In the genomic region with DNA sequence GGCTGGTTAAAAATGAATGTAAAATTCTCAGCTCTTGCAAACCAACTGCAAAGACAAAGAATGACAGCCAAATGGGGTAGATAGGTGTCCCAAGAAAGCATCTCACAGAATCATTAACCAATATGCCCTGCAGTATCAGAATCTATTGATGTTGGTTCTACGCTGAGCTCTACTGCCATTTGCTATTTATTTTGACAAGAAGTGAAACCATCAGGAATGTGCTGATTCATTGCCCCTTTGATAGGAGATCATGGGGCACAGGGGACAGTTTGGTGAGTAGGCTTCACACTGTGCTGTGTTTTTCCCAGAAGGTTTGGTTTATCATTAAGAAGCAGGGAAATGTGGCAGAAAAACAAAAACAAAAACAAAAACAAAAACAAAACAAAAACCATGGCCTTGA, we compare ENCODE assay signal across 19 cellular contexts. TPM values are rescaled to one million over a fixed set of nuclear protein-coding genes. Genes with fewer than 3 reads are reported as not detected.
DNase-seq lines count a peak whose midpoint lies in the region; ATAC-seq, FAIRE-seq and TF ChIP-seq lines count a peak whose summit lies in the region.
"Had no signal": no experiment of that assay in that cellular context is flagged by ENCODE, and none has a peak within 500 bp of the region (broad histone marks: within the 10 kb centered on the region; RNA-seq: fewer than 3 reads in every experiment).

No MANE protein-coding gene starts in this region.

- intact Hi-C loops in natural killer cell (cut with micrococcal nuclease), result no loop called here

- peak; percentile 13 for FAIRE-seq in urothelium cell line (lab: Jason Lieb, UNC)

- CTCF ChIA-PET in activated CD4-positive, alpha-beta T cell treated with anti-CD3 and anti-CD28 coated beads, Interleukin-2, amount 10 ng/mL, durations not matched to agents 7 days and 5 days (lab: Charles Lee), result no interaction called here

- POLR2A ChIA-PET in activated CD4-positive, alpha-beta T cell treated with anti-CD3 and anti-CD28 coated beads, Interleukin-2, amount 10 ng/mL, durations not matched to agents 7 days and 5 days (lab: Charles Lee), result no interaction called here

- TF ChIP-seq CTCF in natural killer cell (IDR thresholded peaks at IDR 0.05) (no peak), HFFc6 (IDR thresholded peaks at IDR 0.05) (no peak)

- H3K4me1 Mint-ChIP-seq in activated CD4-positive, alpha-beta T cell treated with anti-CD3 and anti-CD28 coated beads, Interleukin-2, amount 10 ng/mL, durations not matched to agents 7 days and 5 days, result no peaks in the 10 kb centered on the region
- H3K4me1 Mint-ChIP-seq in natural killer cell (no peaks in the 10 kb centered on the region), HFFc6 (ENCODE audit: low read depth) (no peaks in the 10 kb centered on the region)

- H3K27ac Mint-ChIP-seq in activated CD4-positive, alpha-beta T cell treated with anti-CD3 and anti-CD28 coated beads, Interleukin-2, amount 10 ng/mL, durations not matched to agents 7 days and 5 days, result no peak overlapping the region
- H3K27ac Mint-ChIP-seq in natural killer cell, result no peak overlapping the region
- no peak overlapping the region for H3K27ac Mint-ChIP-seq in HFFc6
- H3K27ac Mint-ChIP-seq: CD4-positive, alpha-beta T cell had no signal

- H3K9me3 Mint-ChIP-seq in activated CD4-positive, alpha-beta T cell treated with anti-CD3 and anti-CD28 coated beads, Interleukin-2, amount 10 ng/mL, durations not matched to agents 7 days and 5 days, result peaks cover 2% of the 10 kb centered on the region
- H3K9me3 Mint-ChIP-seq in natural killer cell (peaks cover 11 to 13% of the 10 kb centered on the region in 2 donors), HFFc6 (peaks cover 45% of the 10 kb centered on the region)

- no peak for ATAC-seq in natural killer cell
- ATAC-seq: Panc1 had no signal

- H3K36me3 Mint-ChIP-seq in activated CD4-positive, alpha-beta T cell treated with anti-CD3 and anti-CD28 coated beads, Interleukin-2, amount 10 ng/mL, durations not matched to agents 7 days and 5 days (ENCODE audit: low read depth), result no peaks in the 10 kb centered on the region
- H3K36me3 Mint-ChIP-seq in natural killer cell (no peaks in the 10 kb centered on the region), HFFc6 (ENCODE audit: low read depth) (no peaks in the 10 kb centered on the region)

- no peak overlapping the region for H3K4me3 Mint-ChIP-seq in activated CD4-positive, alpha-beta T cell treated with anti-CD3 and anti-CD28 coated beads, Interleukin-2, amount 10 ng/mL, durations not matched to agents 7 days and 5 days
- H3K4me3 Mint-ChIP-seq in natural killer cell, result no peak overlapping the region
- H3K4me3 Mint-ChIP-seq in HFFc6, result no peak overlapping the region
- H3K4me3 Mint-ChIP-seq: CD4-positive, alpha-beta T cell had no signal

- DNase-seq in M059J (ENCODE audit: low read depth), result peak; percentile 16
- peak; percentile 16 for DNase-seq in OCI-M1 (lab: John Stamatoyannopoulos, UW)
- peak; percentile 4 for DNase-seq in iris pigment epithelial cell (ENCODE audit: low read depth)
- DNase-seq in urothelium cell line (ENCODE audit: low spot score), result no peak
- DNase-seq in activated CD4-positive, alpha-beta T cell treated with anti-CD3 and anti-CD28 coated beads, Interleukin-2, amount 10 ng/mL, durations not matched to agents 7 days and 5 days, result no peak
- no peak for DNase-seq in natural killer cell
- no peak for DNase-seq in HFFc6
- DNase-seq: BE2C; CD4-positive, alpha-beta T cell; DMS79 treated with DMSO at 0.1 percent for 48 hours; HCEC 1CT; KG1; NCI-H1417; NCI-H1930; NCI-H69 had no signal

- no peaks in the 10 kb centered on the region for H3K27me3 Mint-ChIP-seq in activated CD4-positive, alpha-beta T cell treated with anti-CD3 and anti-CD28 coated beads, Interleukin-2, amount 10 ng/mL, durations not matched to agents 7 days and 5 days
- no peaks in the 10 kb centered on the region for H3K27me3 Mint-ChIP-seq in natural killer cell (ENCODE audit: low read depth in 2 of 2)
- no peaks in the 10 kb centered on the region; the same call in none of the 2 replicates for H3K27me3 Mint-ChIP-seq in HFFc6 (ENCODE audit: insufficient read depth)
- H3K27me3 Mint-ChIP-seq: CD4-positive, alpha-beta T cell had no signal

RNA-seq across cellular contexts. Expression of gene CDC14C, which starts 19.4 kb away (rescaled TPM):
- total RNA-seq in M059J (2014; rRNA removed; shearing (Covaris generic)), result 0.07 and 0.10 TPM in 2 replicates
- total RNA-seq in activated CD4-positive, alpha-beta T cell treated with anti-CD3 and anti-CD28 coated beads, Interleukin-2, amount 10 ng/mL, durations not matched to agents 7 days and 5 days, result not detected
- not detected for total RNA-seq in natural killer cell
- under 1 TPM in 3 of 6 experiments, not detected in 3; 0.09 to 0.31 (median 0.14) TPM for total RNA-seq in HFFc6 (2021; fragmentation: NEBNext Ultra II Directional; extraction: Animal tissue kit (Norgen Biotek cat#: 25700))
- total RNA-seq: CD4-positive, alpha-beta T cell; G401; MCF 10A; SK-MEL-5 had no signal

Comparison
In these comparisons a context has a peak if more than half of its experiments do, and no peak if none do; other contexts are left out.
1. DNase-seq: peak in M059J (single experiment), OCI-M1 (single experiment) and iris pigment epithelial cell (single experiment); none in urothelium cell line (single experiment), activated CD4-positive, alpha-beta T cell treated with anti-CD3 and anti-CD28 coated beads, Interleukin-2, amount 10 ng/mL, durations not matched to agents 7 days and 5 days (single experiment), natural killer cell (single experiment) and HFFc6 (single experiment).